In genomic region chr7:79091011-79091410, GRCh38 we compare ENCODE assay signal across 15 cellular contexts.
"Had no signal": no experiment of that assay in that cellular context is flagged by ENCODE, and none has a peak within 500 bp of the region (broad histone marks: within the 10 kb centered on the region; RNA-seq: fewer than 3 reads in every experiment).

No MANE protein-coding gene starts in this region.

- H3K9ac ChIP-seq: neural progenitor cell had no signal

- DNase-seq: effector memory CD8-positive, alpha-beta T cell; erythroblast; heart left ventricle; hippocampal formation; left colon; nucleus accumbens; pancreas; right cardiac atrium; stimulated activated CD4-positive, alpha-beta T cell treated with anti-CD3 and anti-CD28 coated beads, Interleukin-2, amount 100 ng/mL, for 48 hours; stimulated activated naive CD4-positive, alpha-beta T cell treated with Interleukin-2 at 50 U/mL for 16 hours; trophoblast cell had no signal

- H3K9me3 ChIP-seq: pancreas had no signal

- H3K27me3 ChIP-seq: foreskin keratinocyte, heart left ventricle, neural progenitor cell, pancreas had no signal

- H3K36me3 ChIP-seq: heart left ventricle, neural progenitor cell, pancreas had no signal

- H3K27ac ChIP-seq: foreskin keratinocyte, heart left ventricle, neural progenitor cell, pancreas had no signal

- ATAC-seq: effector memory CD8-positive, alpha-beta T cell; foreskin keratinocyte; heart left ventricle; left colon; natural killer cell treated with Interleukin-12 subunit alpha and Interleukin-12 subunit beta and Interleukin-15 and Interleukin-18, amount 100 ng/mL, for 72 hours; pancreas; right cardiac atrium had no signal

- H3K4me3 ChIP-seq: heart left ventricle, neural progenitor cell, pancreas, smooth muscle cell had no signal

- H3K4me1 ChIP-seq: neural progenitor cell, pancreas had no signal

- H2AFZ ChIP-seq: neural progenitor cell had no signal

- H3K4me2 ChIP-seq: neural progenitor cell, smooth muscle cell had no signal
